Comparison of ENCODE assay signal across 14 cellular contexts in the genomic region with DNA sequence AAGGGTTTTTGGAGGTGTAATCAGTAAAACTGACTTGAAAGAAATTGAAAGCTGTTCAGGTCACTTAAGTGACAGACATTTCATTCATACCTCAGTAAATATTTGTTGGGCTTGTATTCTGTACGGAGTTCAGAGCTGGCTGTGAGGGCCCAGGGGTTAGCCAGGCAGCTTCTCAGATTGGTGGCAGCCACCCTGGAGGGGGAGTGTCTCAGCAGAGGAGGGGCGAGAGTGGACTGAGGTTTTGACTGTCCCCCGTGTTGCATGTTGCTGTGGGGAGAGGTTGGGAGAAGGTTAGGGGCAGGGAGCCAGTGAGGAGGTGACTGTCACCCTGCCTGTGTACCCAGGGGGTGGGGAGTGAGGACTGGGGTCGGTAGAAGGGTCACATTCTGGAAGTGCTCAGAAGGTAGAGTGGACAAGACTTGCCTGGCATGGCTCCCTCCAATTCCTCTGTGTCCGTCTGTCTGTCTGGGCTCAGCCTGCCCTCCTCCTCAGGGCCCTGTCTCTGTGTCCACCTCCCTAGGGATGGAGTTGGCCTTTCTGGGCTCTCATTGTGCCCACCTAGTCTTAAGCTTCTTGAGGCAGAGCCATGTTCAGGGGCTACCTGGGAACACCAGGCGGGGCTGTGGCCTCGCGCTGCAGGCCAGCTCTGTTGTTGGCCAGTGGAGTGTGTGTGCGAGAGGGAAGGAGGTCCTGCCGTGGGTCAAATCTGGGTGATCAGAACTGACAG. TPM values are rescaled to one million over a fixed set of nuclear protein-coding genes. Genes with fewer than 3 reads are reported as not detected.
DNase-seq lines count a peak whose midpoint lies in the region; ATAC-seq and TF ChIP-seq lines count a peak whose summit lies in the region.
"Had no signal": no experiment of that assay in that cellular context is flagged by ENCODE, and none has a peak within 500 bp of the region (broad histone marks: within the 10 kb centered on the region; RNA-seq: fewer than 3 reads in every experiment).

No MANE protein-coding gene starts in this region.

- no peak for TF ChIP-seq EP300 in gastroesophageal sphincter (IDR thresholded peaks at IDR 0.05)

- H3K4me1 Mint-ChIP-seq in activated naive CD4-positive, alpha-beta T cell treated with anti-CD3 and anti-CD28 coated beads for 36 hours (ENCODE audit: low read depth), result peaks cover 44% of the 10 kb centered on the region
- peaks cover 45% of the 10 kb centered on the region for H3K4me1 Mint-ChIP-seq in type B pancreatic cell (ENCODE audit: unreplicated experiment)

- DNase-seq in activated naive CD4-positive, alpha-beta T cell treated with anti-CD3 and anti-CD28 coated beads for 36 hours, result no peak
- no peak for DNase-seq in activated naive CD4-positive, alpha-beta T cell treated with Interleukin-2 at 50 U/mL for 16 hours
- DNase-seq in type B pancreatic cell (ENCODE audit: extremely low spot score, unreplicated experiment) (no peak), HuH-7.5 (ENCODE audit: low spot score) (no peak)
- no peak for DNase-seq in central memory CD4-positive, alpha-beta T cell
- DNase-seq: activated gamma-delta T cell; esophagus squamous epithelium; naive B cell; NCI-H1436; NK-92 treated with Interleukin-12 subunit alpha and Interleukin-12 subunit beta, amount 100 ng/mL, for 24 hours; small intestine had no signal

- H3K36me3 ChIP-seq in gastroesophageal sphincter (no peaks in the 10 kb centered on the region), muscle layer of colon (ENCODE audit: insufficient read depth, low read length) (peaks cover 3% of the 10 kb centered on the region)
- H3K36me3 ChIP-seq: esophagus squamous epithelium had no signal

- no peak for TF ChIP-seq POLR2A in gastroesophageal sphincter (IDR thresholded peaks at IDR 0.05)

- peak overlapping the region in 3 of 4 donors; percentile 72 to 96 (median 96) for H3K27ac ChIP-seq in gastroesophageal sphincter
- peak overlapping the region; percentile 2 for H3K27ac ChIP-seq in muscle layer of colon (ENCODE audit: low read depth, low read length)

- H3K9me3 ChIP-seq in gastroesophageal sphincter (no peaks in the 10 kb centered on the region), muscle layer of colon (ENCODE audit: low read length) (no peaks in the 10 kb centered on the region)
- H3K9me3 ChIP-seq: esophagus squamous epithelium had no signal

- CTCF ChIA-PET in activated naive CD4-positive, alpha-beta T cell treated with anti-CD3 and anti-CD28 coated beads for 36 hours (lab: Charles Lee), result interaction anchor here (0.6 to 2.2 kb wide), 3 partner anchors 15 to 131 kb away, joined by 3 to 6 read pairs (median 3); no protein-coding TSS in a partner anchor

- TF ChIP-seq CTCF in gastroesophageal sphincter (IDR thresholded peaks at IDR 0.05) (no peak), type B pancreatic cell (conservative IDR thresholded peaks at IDR 0.05) (no peak)

- H3K4me3 ChIP-seq in gastroesophageal sphincter (no peak overlapping the region), muscle layer of colon (ENCODE audit: low read depth in 1 of 2, low read length in 2 of 2) (no peak overlapping the region)
- H3K4me3 ChIP-seq: esophagus squamous epithelium had no signal

- ATAC-seq in gastroesophageal sphincter (no peak), GM19023 (IDR thresholded peaks at IDR 0.05; ENCODE audit: unreplicated experiment) (no peak)

- H3K9me3 Mint-ChIP-seq in activated naive CD4-positive, alpha-beta T cell treated with anti-CD3 and anti-CD28 coated beads for 36 hours, result peaks cover 18% of the 10 kb centered on the region
- peaks cover 6% of the 10 kb centered on the region for H3K9me3 Mint-ChIP-seq in type B pancreatic cell
- H3K9me3 Mint-ChIP-seq: naive B cell had no signal

- H3K4me1 ChIP-seq in gastroesophageal sphincter (peaks cover 0 to 58% (median 33%) of the 10 kb centered on the region in 3 donors), muscle layer of colon (ENCODE audit: insufficient read depth, low read length) (peaks cover 44% of the 10 kb centered on the region)

- peak overlapping the region; percentile 65 for H3K27ac Mint-ChIP-seq in activated naive CD4-positive, alpha-beta T cell treated with anti-CD3 and anti-CD28 coated beads for 36 hours
- peak overlapping the region; percentile 86 for H3K27ac Mint-ChIP-seq in type B pancreatic cell

- peaks cover 7% of the 10 kb centered on the region for H3K36me3 Mint-ChIP-seq in activated naive CD4-positive, alpha-beta T cell treated with anti-CD3 and anti-CD28 coated beads for 36 hours (ENCODE audit: low read depth)
- peaks cover 13% of the 10 kb centered on the region for H3K36me3 Mint-ChIP-seq in type B pancreatic cell

- intact Hi-C loops in activated naive CD4-positive, alpha-beta T cell treated with anti-CD3 and anti-CD28 coated beads for 36 hours (cut with micrococcal nuclease), result no loop called here

- no peak overlapping the region for H3K9ac ChIP-seq in muscle layer of colon (ENCODE audit: low read length)

- no peaks in the 10 kb centered on the region for H3K27me3 ChIP-seq in gastroesophageal sphincter
- no peaks in the 10 kb centered on the region for H3K27me3 ChIP-seq in muscle layer of colon (ENCODE audit: control insufficient read depth in 1 of 2, insufficient read depth in 2 of 2, low read length in 2 of 2)
- H3K27me3 ChIP-seq: esophagus squamous epithelium had no signal

- H3K27me3 Mint-ChIP-seq in activated naive CD4-positive, alpha-beta T cell treated with anti-CD3 and anti-CD28 coated beads for 36 hours (ENCODE audit: low read depth), result no peaks in the 10 kb centered on the region
- H3K27me3 Mint-ChIP-seq in type B pancreatic cell, result no peaks in the 10 kb centered on the region
- H3K27me3 Mint-ChIP-seq: naive B cell had no signal

- 20 to 63% methylated on average over 2 of the region's 10 CpGs for WGBS in gastroesophageal sphincter (ENCODE audit: low coverage in 1 of 2), 2 donors

- H3K4me3 Mint-ChIP-seq in activated naive CD4-positive, alpha-beta T cell treated with anti-CD3 and anti-CD28 coated beads for 36 hours, result no peak overlapping the region
- peak overlapping the region; percentile 71 for H3K4me3 Mint-ChIP-seq in type B pancreatic cell

RNA-seq across cellular contexts. Expression of a gene that starts 4.4 kb away (rescaled TPM):
- total RNA-seq in activated naive CD4-positive, alpha-beta T cell treated with anti-CD3 and anti-CD28 coated beads for 36 hours, result 10 to 100 TPM; 14.4 to 16.6 TPM
- 10 to 100 TPM; 37.2 to 51.2 (median 39.2) TPM for total RNA-seq in gastroesophageal sphincter
- total RNA-seq in type B pancreatic cell (ENCODE audit: low replicate concordance), result 28.1 and 34.7 TPM in 2 replicates
